9 cellular contexts compared by ENCODE assay signal in genomic region chr17:64384253-64385186, GRCh38. TPM values are rescaled to one million over a fixed set of nuclear protein-coding genes. Genes with fewer than 3 reads are reported as not detected.
DNase-seq lines count a peak whose midpoint lies in the region; ATAC-seq and TF ChIP-seq lines count a peak whose summit lies in the region.
"Had no signal": no experiment of that assay in that cellular context is flagged by ENCODE, and none has a peak within 500 bp of the region (broad histone marks: within the 10 kb centered on the region; RNA-seq: fewer than 3 reads in every experiment).

No MANE protein-coding gene starts in this region.

- H3K27ac ChIP-seq in HCT116 (ENCODE audit: low read depth, low read length), result peak overlapping the region; percentile 63

- intact Hi-C loops in HCT116 (cut with micrococcal nuclease), result no loop called here

- peak overlapping the region in 1 of 2 experiments; percentile 40; a peak in 2 of 4 replicates for H3K4me3 ChIP-seq in HCT116 (replicated peaks in 1 of 2; ENCODE audit: low read depth in 1 of 2, low read length in 2 of 2)
- H3K4me3 ChIP-seq in fibroblast of villous mesenchyme (ENCODE audit: low read depth, low read length), result no peak overlapping the region
- peak overlapping the region; percentile 47 for H3K4me3 ChIP-seq in skeletal muscle satellite cell (ENCODE audit: low read length)
- H3K4me3 ChIP-seq in BE2C (ENCODE audit: low read depth, low read length), result no peak overlapping the region

- H3K79me2 ChIP-seq in HCT116 (ENCODE audit: insufficient read depth, low read length), result no peaks in the 10 kb centered on the region

- H3K9me3 ChIP-seq in HCT116 (ENCODE audit: control insufficient read depth in 1 of 2, insufficient read depth in 1 of 2, low read depth in 1 of 2, low read length in 2 of 2) (no peaks in the 10 kb centered on the region), skeletal muscle satellite cell (replicated peaks; ENCODE audit: low read length) (no peaks in the 10 kb centered on the region), BE2C (no peaks in the 10 kb centered on the region)

- TF ChIP-seq CTCF in HCT116 (IDR thresholded peaks at IDR 0.05 in 2 of 3, conservative IDR thresholded peaks at IDR 0.05 in 1 of 3; ENCODE audit: borderline replicate concordance in 1 of 3, insufficient read depth in 1 of 3, low read depth in 2 of 3, low read length in 2 of 3) (no peak), fibroblast of villous mesenchyme (IDR thresholded peaks at IDR 0.05; ENCODE audit: insufficient read depth, low read depth, low read length) (no peak), BE2C (IDR thresholded peaks at IDR 0.05; ENCODE audit: low read depth, low read length) (no peak)

- TF ChIP-seq RAD21 in HCT116 (IDR thresholded peaks at IDR 0.05; ENCODE audit: low read depth), result no peak

- RAD21 ChIA-PET in HCT116 (lab: Charles Lee; ENCODE audit: low non-redundant PET in 1 of 2, low total read pairs in 2 of 2, uncharacterized antibody in 2 of 2, unreplicated experiment in 2 of 2), result no interaction called here

- no peaks in the 10 kb centered on the region for H3K9me2 ChIP-seq in HCT116 (ENCODE audit: insufficient read depth)

- H3K9ac ChIP-seq in HCT116 (ENCODE audit: low read length), result peak overlapping the region; percentile 56
- H3K9ac ChIP-seq in skeletal muscle satellite cell (ENCODE audit: low read depth, low read length), result no peak overlapping the region

- DNase-seq in HCT116 (ENCODE audit: low read depth, low spot score) (no peak), SW480 (ENCODE audit: low spot score) (peak; percentile 88), fibroblast of villous mesenchyme (ENCODE audit: low read depth) (peak; percentile 15), amygdala (lab: John Stamatoyannopoulos, UW) (no peak), BE2C (no peak), NOMO-1 treated with dmso at 0.1 percent for 144 hours (lab: John Stamatoyannopoulos, UW; ENCODE audit: unreplicated experiment) (no peak), AG08395 (ENCODE audit: low spot score) (no peak)
- DNase-seq: activated B cell treated with CpG ODN at 0.5 μM for 24 hours had no signal

- CTCF ChIA-PET in HCT116 (lab: Charles Lee), result interaction anchor here (1.0 to 1.3 kb wide), 2 partner anchors 35 kb away, joined by 3 read pairs; no protein-coding TSS in a partner anchor

- TF ChIP-seq POLR2A in HCT116 (IDR thresholded peaks at IDR 0.05; ENCODE audit: borderline replicate concordance, extremely low read depth, insufficient read depth, insufficient read length), result no peak

- H4K20me1 ChIP-seq in HCT116 (ENCODE audit: insufficient read depth), result no peaks in the 10 kb centered on the region

- H3K36me3 ChIP-seq in HCT116 (ENCODE audit: control insufficient read depth in 1 of 2, insufficient read depth in 2 of 2, low read length in 2 of 2), result no peaks in the 10 kb centered on the region
- no peaks in the 10 kb centered on the region for H3K36me3 ChIP-seq in skeletal muscle satellite cell (ENCODE audit: insufficient read depth, low read length)
- no peaks in the 10 kb centered on the region for H3K36me3 ChIP-seq in BE2C

- peak overlapping the region; percentile 86 for H2AFZ ChIP-seq in HCT116 (ENCODE audit: low read depth, low read length, poor library complexity, severe bottlenecking)

- H3K4me2 ChIP-seq in HCT116 (ENCODE audit: low read length) (peak overlapping the region; percentile 74), skeletal muscle satellite cell (ENCODE audit: low read length) (peak overlapping the region; percentile 57)

- no TSS peak for BruUV-seq in HCT116 (replicated peaks; lab: Mats Ljungman, UMichigan)

- H3K4me1 ChIP-seq in HCT116 (ENCODE audit: control insufficient read depth in 1 of 2, insufficient read depth in 2 of 2, low read length in 2 of 2) (peaks cover 17 to 59% of the 10 kb centered on the region in 2 experiments), skeletal muscle satellite cell (ENCODE audit: control insufficient read depth, insufficient read depth, low read length) (peaks cover 33% of the 10 kb centered on the region), BE2C (no peaks in the 10 kb centered on the region)

- H3K27me3 ChIP-seq in HCT116 (ENCODE audit: insufficient read depth, low read length) (no peaks in the 10 kb centered on the region), skeletal muscle satellite cell (ENCODE audit: control insufficient read depth, insufficient read depth, low read length) (peaks cover 4% of the 10 kb centered on the region), BE2C (no peaks in the 10 kb centered on the region)

- ATAC-seq in HCT116, result peak; percentile 35

- POLR2A ChIA-PET in HCT116 (lab: Charles Lee), result interaction anchor here (1.4 kb wide), 1 partner anchor 15 kb away, joined by 3 read pairs; no protein-coding TSS in a partner anchor

TF ChIP-seq in HCT116, 20 proteins besides CTCF, POLR2A, EP300 and RAD21:
- TF ChIP-seq SIN3A (IDR thresholded peaks at IDR 0.05; ENCODE audit: low read depth), result no peak
- TF ChIP-seq ZFX (IDR thresholded peaks at IDR 0.05), result 0 out of 2 replicates have a peak, but pooled peaks have one; percentile 15
- TF ChIP-seq EGR1 (IDR thresholded peaks at IDR 0.05; ENCODE audit: low read depth), result no peak

RNA-seq across cellular contexts. Expression of gene PECAM1, which starts 6.1 kb away (rescaled TPM):
- total RNA-seq in HCT116 (2021; ENCODE audit: unreplicated experiment), result 0.42 TPM
- 0.01 and 0.06 TPM in 2 replicates for polyA plus RNA-seq in HCT116 (2012)
- total RNA-seq in fibroblast of villous mesenchyme, result under 0.01 TPM in 2 replicates
- total RNA-seq in skeletal muscle satellite cell (2012; rRNA removed), result 0.25 and 0.44 TPM in 2 replicates
- polyA plus RNA-seq in BE2C (2012; ENCODE audit: insufficient read depth, insufficient read length, low read depth), result 1.0 TPM

Comparison
In these comparisons a context has a peak if more than half of its experiments do, and no peak if none do; other contexts are left out.
1. DNase-seq: peak in SW480 (single experiment) and fibroblast of villous mesenchyme (single experiment); none in HCT116 (single experiment), amygdala (0 of 56), BE2C (single experiment), NOMO-1 treated with dmso at 0.1 percent for 144 hours (single experiment) and AG08395 (single experiment).